ENCODE assay signal across 10 cellular contexts in the genomic region with DNA sequence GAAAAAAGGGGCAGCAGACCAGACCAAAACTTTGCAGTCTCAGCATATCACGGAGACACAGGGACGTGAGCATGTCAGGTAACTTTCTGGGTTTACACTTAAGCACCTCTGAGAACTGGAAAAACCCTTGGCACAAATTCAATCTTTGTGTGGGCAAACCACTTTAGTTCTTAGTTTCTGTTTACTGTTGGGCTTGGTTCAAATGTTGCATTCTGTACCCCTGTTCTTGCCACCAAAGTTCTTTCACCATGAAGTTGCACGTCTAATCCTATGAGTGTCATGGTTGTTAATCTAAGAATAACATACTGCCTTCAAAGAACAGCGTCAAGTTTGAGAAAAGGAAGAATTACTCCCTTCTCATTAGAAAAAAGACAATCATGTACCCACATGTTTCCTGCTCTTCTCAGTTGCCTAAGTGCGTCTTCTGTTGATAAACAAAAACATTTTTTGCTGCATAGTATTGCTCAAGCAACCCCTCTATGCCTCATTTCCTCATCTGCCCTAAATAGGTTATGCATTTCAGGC. TPM values are rescaled to one million over a fixed set of nuclear protein-coding genes. Genes with fewer than 3 reads are reported as not detected.
DNase-seq lines count a peak whose midpoint lies in the region; ATAC-seq and TF ChIP-seq lines count a peak whose summit lies in the region.
"Had no signal": no experiment of that assay in that cellular context is flagged by ENCODE, and none has a peak within 500 bp of the region (broad histone marks: within the 10 kb centered on the region; RNA-seq: fewer than 3 reads in every experiment).

No MANE protein-coding gene starts in this region.

- TF ChIP-seq POLR2A in suprapubic skin (IDR thresholded peaks at IDR 0.05), result no peak

- 32% methylated on average over 5 of the region's 5 CpGs for WGBS in suprapubic skin

- no peaks in the 10 kb centered on the region for H3K9me3 ChIP-seq in suprapubic skin
- H3K9me3 ChIP-seq: ascending aorta had no signal

- no peaks in the 10 kb centered on the region for H3K27me3 ChIP-seq in suprapubic skin
- H3K27me3 ChIP-seq: ascending aorta had no signal

- CTCF ChIA-PET in activated naive CD4-positive, alpha-beta T cell treated with anti-CD3 and anti-CD28 coated beads for 36 hours (lab: Charles Lee), result interaction anchor here (1.1 kb wide), 1 partner anchor 10 kb away, joined by 4 read pairs; no protein-coding TSS in a partner anchor

- TF ChIP-seq EP300 in suprapubic skin (IDR thresholded peaks at IDR 0.05), result no peak

- H3K4me3 Mint-ChIP-seq in activated naive CD4-positive, alpha-beta T cell treated with anti-CD3 and anti-CD28 coated beads for 36 hours, result no peak overlapping the region

- DNase-seq in activated naive CD4-positive, alpha-beta T cell treated with anti-CD3 and anti-CD28 coated beads for 36 hours, result peak; percentile 47
- no peak for DNase-seq in activated naive CD4-positive, alpha-beta T cell treated with anti-CD3 and anti-CD28 coated beads, Interleukin-2, amount 50 U/mL, for 16 hours
- peak; percentile 95 for DNase-seq in RPMI8226
- peak; percentile 87 for DNase-seq in epithelial cell of prostate (ENCODE audit: low read depth, low spot score)
- no peak for DNase-seq in suprapubic skin (ENCODE audit: low spot score in 2 of 2)
- no peak for DNase-seq in coronary artery (ENCODE audit: low spot score)
- DNase-seq in cerebellar nuclear complex (lab: John Stamatoyannopoulos, UW), result no peak

- H3K4me1 Mint-ChIP-seq in activated naive CD4-positive, alpha-beta T cell treated with anti-CD3 and anti-CD28 coated beads for 36 hours (ENCODE audit: low read depth), result peaks cover 85% of the 10 kb centered on the region

- H3K9me3 Mint-ChIP-seq in activated naive CD4-positive, alpha-beta T cell treated with anti-CD3 and anti-CD28 coated beads for 36 hours, result peaks cover 15% of the 10 kb centered on the region

- peak overlapping the region; percentile 63 for H3K27ac ChIP-seq in epithelial cell of prostate
- peak overlapping the region; percentile 67 for H3K27ac ChIP-seq in suprapubic skin
- no peak overlapping the region for H3K27ac ChIP-seq in coronary artery
- H3K27ac ChIP-seq: ascending aorta had no signal

- intact Hi-C loops in activated naive CD4-positive, alpha-beta T cell treated with anti-CD3 and anti-CD28 coated beads for 36 hours (cut with micrococcal nuclease), result loop anchor here (5.0 kb wide), 1 partner anchor 158 kb away; no protein-coding TSS in a partner anchor

- H3K36me3 Mint-ChIP-seq in activated naive CD4-positive, alpha-beta T cell treated with anti-CD3 and anti-CD28 coated beads for 36 hours (ENCODE audit: low read depth), result peaks cover 5% of the 10 kb centered on the region

- no peak overlapping the region for H3K4me3 ChIP-seq in suprapubic skin
- H3K4me3 ChIP-seq in coronary artery, result no peak overlapping the region
- H3K4me3 ChIP-seq: ascending aorta had no signal

- ATAC-seq in HG03565 (IDR thresholded peaks at IDR 0.05; ENCODE audit: unreplicated experiment), result no peak

- no peak for TF ChIP-seq CTCF in suprapubic skin (IDR thresholded peaks at IDR 0.05)
- no peak for TF ChIP-seq CTCF in coronary artery (IDR thresholded peaks at IDR 0.05)

- H3K27me3 Mint-ChIP-seq in activated naive CD4-positive, alpha-beta T cell treated with anti-CD3 and anti-CD28 coated beads for 36 hours (ENCODE audit: low read depth), result no peaks in the 10 kb centered on the region

- H3K36me3 ChIP-seq in suprapubic skin, result no peaks in the 10 kb centered on the region
- H3K36me3 ChIP-seq: ascending aorta had no signal

- peaks cover 30% of the 10 kb centered on the region for H3K4me1 ChIP-seq in suprapubic skin
- H3K4me1 ChIP-seq: ascending aorta had no signal

- H3K27ac Mint-ChIP-seq in activated naive CD4-positive, alpha-beta T cell treated with anti-CD3 and anti-CD28 coated beads for 36 hours, result peak overlapping the region; percentile 48

RNA-seq across cellular contexts. Expression of gene KRT33A, which starts 11.6 kb away (rescaled TPM):
- not detected for total RNA-seq in activated naive CD4-positive, alpha-beta T cell treated with anti-CD3 and anti-CD28 coated beads for 36 hours
- total RNA-seq in suprapubic skin, result 100 to 1,000 TPM in 1 of 4 donors, 10 to 100 TPM in 1, 1 to 10 TPM in 2; 1.2 to 144 (median 8.3) TPM
- total RNA-seq: ascending aorta, urinary bladder had no signal

RNA-seq across cellular contexts. Expression of gene KRTAP17-1, which starts 23.5 kb away (rescaled TPM):
- total RNA-seq in activated naive CD4-positive, alpha-beta T cell treated with anti-CD3 and anti-CD28 coated beads for 36 hours, result not detected
- total RNA-seq in suprapubic skin, result 10 to 100 TPM in 2 of 4 donors, 1 to 10 TPM in 1, not detected in 1; 8.0 to 81.5 (median 24.2) TPM
- total RNA-seq: ascending aorta, urinary bladder had no signal

RNA-seq across cellular contexts. Expression of gene KRTAP16-1, which starts 29.9 kb away (rescaled TPM):
- under 1 TPM in 1 of 2 experiments, not detected in 1; 0.15 TPM for total RNA-seq in activated naive CD4-positive, alpha-beta T cell treated with anti-CD3 and anti-CD28 coated beads for 36 hours
- total RNA-seq in suprapubic skin, result 10 to 100 TPM in 1 of 4 donors, 1 to 10 TPM in 2, not detected in 1; 2.2 to 22.0 (median 4.0) TPM
- total RNA-seq: ascending aorta, urinary bladder had no signal

RNA-seq across cellular contexts. Expression of gene KRT33B, which starts 30.6 kb away (rescaled TPM):
- total RNA-seq in activated naive CD4-positive, alpha-beta T cell treated with anti-CD3 and anti-CD28 coated beads for 36 hours, result not detected
- 100 to 1,000 TPM in 1 of 4 donors, 10 to 100 TPM in 2, not detected in 1; 10.7 to 194 (median 27.9) TPM for total RNA-seq in suprapubic skin
- total RNA-seq: ascending aorta, urinary bladder had no signal

RNA-seq across cellular contexts. Expression of gene KRTAP29-1, which starts 36.4 kb away (rescaled TPM):
- total RNA-seq in activated naive CD4-positive, alpha-beta T cell treated with anti-CD3 and anti-CD28 coated beads for 36 hours, result not detected
- total RNA-seq in suprapubic skin, result 1 to 10 TPM in 2 of 4 donors, under 1 TPM in 1, not detected in 1; 0.85 to 3.4 (median 2.2) TPM
- total RNA-seq: ascending aorta, urinary bladder had no signal

Comparison
In these comparisons a context has a peak if more than half of its experiments do, and no peak if none do; other contexts are left out.
1. DNase-seq: peak in activated naive CD4-positive, alpha-beta T cell treated with anti-CD3 and anti-CD28 coated beads for 36 hours (single experiment), RPMI8226 (single experiment) and epithelial cell of prostate (single experiment); none in activated naive CD4-positive, alpha-beta T cell treated with anti-CD3 and anti-CD28 coated beads, Interleukin-2, amount 50 U/mL, for 16 hours (single experiment), suprapubic skin (0 of 2), coronary artery (single experiment) and cerebellar nuclear complex (0 of 2).
2. H3K27ac ChIP-seq: peak in epithelial cell of prostate (single experiment) and suprapubic skin (single experiment); none in coronary artery (0 of 2).